1 cellular context compared by ENCODE assay signal in genomic region chr1:173505401-173505800, GRCh38.
TF ChIP-seq lines count a peak whose summit lies in the region.

No MANE protein-coding gene starts in this region.

TF ChIP-seq in IMR-90, 13 proteins besides CTCF, POLR2A, EP300 and RAD21:
- TF ChIP-seq MAZ (IDR thresholded peaks at IDR 0.05; ENCODE audit: borderline replicate concordance, low read depth, low read length) (no peak), RCOR1 (IDR thresholded peaks at IDR 0.05; ENCODE audit: insufficient replicate concordance, low read length) (no peak), BHLHE40 (IDR thresholded peaks at IDR 0.05; ENCODE audit: low read depth, low read length) (no peak), FOS (IDR thresholded peaks at IDR 0.05; ENCODE audit: low read depth, low read length) (no peak), SMC3 (IDR thresholded peaks at IDR 0.05; ENCODE audit: low read depth, low read length) (no peak), RFX5 (IDR thresholded peaks at IDR 0.05; ENCODE audit: low read depth, low read length) (no peak), MAFK (IDR thresholded peaks at IDR 0.05; ENCODE audit: low read depth, low read length) (no peak), MXI1 (IDR thresholded peaks at IDR 0.05; ENCODE audit: borderline replicate concordance, low read depth, low read length) (no peak), NFE2L2 (IDR thresholded peaks at IDR 0.05; ENCODE audit: low read depth, low read length) (no peak), CHD1 (IDR thresholded peaks at IDR 0.05; ENCODE audit: low read depth, low read length) (no peak)
- TF ChIP-seq, protein P1, sequence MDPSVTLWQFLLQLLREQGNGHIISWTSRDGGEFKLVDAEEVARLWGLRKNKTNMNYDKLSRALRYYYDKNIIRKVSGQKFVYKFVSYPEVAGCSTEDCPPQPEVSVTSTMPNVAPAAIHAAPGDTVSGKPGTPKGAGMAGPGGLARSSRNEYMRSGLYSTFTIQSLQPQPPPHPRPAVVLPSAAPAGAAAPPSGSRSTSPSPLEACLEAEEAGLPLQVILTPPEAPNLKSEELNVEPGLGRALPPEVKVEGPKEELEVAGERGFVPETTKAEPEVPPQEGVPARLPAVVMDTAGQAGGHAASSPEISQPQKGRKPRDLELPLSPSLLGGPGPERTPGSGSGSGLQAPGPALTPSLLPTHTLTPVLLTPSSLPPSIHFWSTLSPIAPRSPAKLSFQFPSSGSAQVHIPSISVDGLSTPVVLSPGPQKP (IDR thresholded peaks at IDR 0.05; ENCODE audit: borderline replicate concordance, low read depth, low read length): no peak
- TF ChIP-seq, protein P2, sequence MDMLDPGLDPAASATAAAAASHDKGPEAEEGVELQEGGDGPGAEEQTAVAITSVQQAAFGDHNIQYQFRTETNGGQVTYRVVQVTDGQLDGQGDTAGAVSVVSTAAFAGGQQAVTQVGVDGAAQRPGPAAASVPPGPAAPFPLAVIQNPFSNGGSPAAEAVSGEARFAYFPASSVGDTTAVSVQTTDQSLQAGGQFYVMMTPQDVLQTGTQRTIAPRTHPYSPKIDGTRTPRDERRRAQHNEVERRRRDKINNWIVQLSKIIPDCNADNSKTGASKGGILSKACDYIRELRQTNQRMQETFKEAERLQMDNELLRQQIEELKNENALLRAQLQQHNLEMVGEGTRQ (IDR thresholded peaks at IDR 0.05; ENCODE audit: low read depth, low read length): no peak
